In the genomic region with DNA sequence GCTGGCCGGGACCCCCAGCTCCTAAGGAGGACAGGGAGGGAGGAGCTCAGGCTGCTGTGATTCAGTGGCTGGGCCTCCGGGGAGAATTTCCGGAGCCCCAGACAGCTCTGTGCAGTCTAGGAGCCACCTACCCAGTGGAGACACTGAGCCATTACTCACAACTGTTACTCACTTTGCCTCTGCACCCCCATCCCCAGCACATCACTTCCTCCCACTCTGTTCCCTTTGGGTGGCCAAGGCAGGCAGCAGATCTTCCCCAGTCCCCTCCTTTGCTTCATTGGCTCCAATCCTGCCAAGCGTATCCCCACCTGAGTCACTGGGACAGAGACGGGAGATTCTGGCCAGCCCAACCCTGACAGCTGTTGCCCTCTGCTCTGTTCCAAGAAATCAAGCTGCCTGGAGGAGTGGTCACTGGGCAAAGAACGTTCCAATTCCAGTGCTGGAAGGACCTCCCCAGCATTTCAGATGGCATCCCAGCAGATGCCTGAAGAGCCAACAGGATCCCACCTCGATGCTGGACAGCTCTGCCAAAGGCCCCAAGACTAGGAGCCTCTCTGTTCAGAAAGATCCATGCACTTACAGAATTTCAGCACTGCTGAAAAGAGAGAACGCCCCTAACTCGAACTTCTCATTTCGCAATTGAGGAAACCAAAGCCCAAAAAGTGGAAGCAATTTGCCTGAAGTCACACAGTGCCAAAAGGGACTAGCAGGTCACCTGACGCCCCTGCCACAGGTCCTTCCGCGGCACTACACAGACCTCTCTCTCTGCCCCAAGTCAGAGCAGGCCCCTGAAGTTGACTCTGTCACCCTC, we compare ENCODE assay signal across 10 cellular contexts.
DNase-seq lines count a peak whose midpoint lies in the region; ATAC-seq and TF ChIP-seq lines count a peak whose summit lies in the region.
"Had no signal": no experiment of that assay in that cellular context is flagged by ENCODE, and none has a peak within 500 bp of the region (broad histone marks: within the 10 kb centered on the region; RNA-seq: fewer than 3 reads in every experiment).

No MANE protein-coding gene starts in this region.

- peak; percentile 93 for DNase-seq in CD14-positive monocyte (ENCODE audit: low spot score)
- DNase-seq in NT2/D1 (ENCODE audit: low read depth, low spot score), result no peak
- DNase-seq in epithelial cell of proximal tubule (ENCODE audit: low read depth), result peak; percentile 71
- DNase-seq in nephron progenitor cell, result no peak
- no peak for DNase-seq in NCI-H2196 (lab: John Stamatoyannopoulos, UW; ENCODE audit: unreplicated experiment)
- no peak for DNase-seq in SHP77 treated with DMSO at 0.1 percent for 48 hours (lab: John Stamatoyannopoulos, UW)
- DNase-seq: stimulated activated naive B cell treated with anti-CD40 and anti-IgM and Interleukin-4, amounts not matched to agents 10 μg/mL and 1 μg/mL and 100 μg/mL, for 72 hours had no signal

- no peaks in the 10 kb centered on the region for H3K27me3 ChIP-seq in NT2/D1 (ENCODE audit: insufficient read depth, insufficient read length)

- ATAC-seq in GM18868 (IDR thresholded peaks at IDR 0.05; ENCODE audit: unreplicated experiment) (no peak), GM21447 (IDR thresholded peaks at IDR 0.05; ENCODE audit: unreplicated experiment) (no peak)

- H3K9ac ChIP-seq in NT2/D1 (ENCODE audit: insufficient read length, low read depth), result peak overlapping the region; percentile 23

- no peak for TF ChIP-seq CTCF in CD14-positive monocyte (IDR thresholded peaks at IDR 0.05)
- no peak for TF ChIP-seq CTCF in epithelial cell of proximal tubule (conservative IDR thresholded peaks at IDR 0.05; ENCODE audit: low read depth, low read length)
- no peak for TF ChIP-seq CTCF in nephron progenitor cell (IDR thresholded peaks at IDR 0.05)

- peaks cover 6 to 14% (median 10%) of the 10 kb centered on the region in 3 donors for H3K27me3 Mint-ChIP-seq in CD14-positive monocyte (ENCODE audit: low read depth in 3 of 3)
- H3K27me3 Mint-ChIP-seq in nephron progenitor cell (ENCODE audit: low read depth, poor library complexity), result no peaks in the 10 kb centered on the region
- H3K27me3 Mint-ChIP-seq: activated naive CD4-positive, alpha-beta T cell treated with anti-CD3 and anti-CD28 coated beads, Interleukin-2, amount 50 U/mL, for 24 hours had no signal

- peak overlapping the region; percentile 80 to 91 for H3K4me3 Mint-ChIP-seq in CD14-positive monocyte
- H3K4me3 Mint-ChIP-seq in nephron progenitor cell, result no peak overlapping the region
- H3K4me3 Mint-ChIP-seq: activated naive CD4-positive, alpha-beta T cell treated with anti-CD3 and anti-CD28 coated beads, Interleukin-2, amount 50 U/mL, for 24 hours; stimulated activated naive B cell treated with anti-CD40 and anti-IgM and Interleukin-4, amounts not matched to agents 10 μg/mL and 1 μg/mL and 100 μg/mL, for 72 hours had no signal

- H3K4me1 ChIP-seq in NT2/D1 (ENCODE audit: insufficient read depth, insufficient read length), result peaks cover 17% of the 10 kb centered on the region

- H3K4me3 ChIP-seq in NT2/D1 (ENCODE audit: insufficient read length, low read depth) (no peak overlapping the region), epithelial cell of proximal tubule (ENCODE audit: low read depth, low read length) (peak overlapping the region; percentile 35)

- H3K27ac Mint-ChIP-seq in CD14-positive monocyte (peak overlapping the region; percentile 95 to 99 (median 97)), nephron progenitor cell (peak overlapping the region; percentile 67)
- H3K27ac Mint-ChIP-seq: activated naive CD4-positive, alpha-beta T cell treated with anti-CD3 and anti-CD28 coated beads, Interleukin-2, amount 50 U/mL, for 24 hours; stimulated activated naive B cell treated with anti-CD40 and anti-IgM and Interleukin-4, amounts not matched to agents 10 μg/mL and 1 μg/mL and 100 μg/mL, for 72 hours had no signal

- no peaks in the 10 kb centered on the region for H3K9me3 ChIP-seq in NT2/D1 (ENCODE audit: insufficient read depth, low read length)

- peaks cover 0 to 3% (median 0%) of the 10 kb centered on the region in 7 donors for H3K9me3 Mint-ChIP-seq in CD14-positive monocyte
- H3K9me3 Mint-ChIP-seq in nephron progenitor cell, result no peaks in the 10 kb centered on the region
- H3K9me3 Mint-ChIP-seq: activated naive CD4-positive, alpha-beta T cell treated with anti-CD3 and anti-CD28 coated beads, Interleukin-2, amount 50 U/mL, for 24 hours; stimulated activated naive B cell treated with anti-CD40 and anti-IgM and Interleukin-4, amounts not matched to agents 10 μg/mL and 1 μg/mL and 100 μg/mL, for 72 hours had no signal

- no peaks in the 10 kb centered on the region for H3K36me3 ChIP-seq in NT2/D1 (ENCODE audit: insufficient read depth, insufficient read length, low read length)

- intact Hi-C loops in CD14-positive monocyte (cut with micrococcal nuclease), result loop anchor here (5.0 kb wide), 2 partner anchors 32 to 37 kb away; no protein-coding TSS in a partner anchor

- H3K36me3 Mint-ChIP-seq in CD14-positive monocyte (peaks cover 4 to 21% of the 10 kb centered on the region in 2 donors), nephron progenitor cell (ENCODE audit: low read depth) (no peaks in the 10 kb centered on the region)
- H3K36me3 Mint-ChIP-seq: activated naive CD4-positive, alpha-beta T cell treated with anti-CD3 and anti-CD28 coated beads, Interleukin-2, amount 50 U/mL, for 24 hours; stimulated activated naive B cell treated with anti-CD40 and anti-IgM and Interleukin-4, amounts not matched to agents 10 μg/mL and 1 μg/mL and 100 μg/mL, for 72 hours had no signal

- H3K4me1 Mint-ChIP-seq in CD14-positive monocyte (peaks cover 49% of the 10 kb centered on the region), nephron progenitor cell (peaks cover 88% of the 10 kb centered on the region)
- H3K4me1 Mint-ChIP-seq: activated naive CD4-positive, alpha-beta T cell treated with anti-CD3 and anti-CD28 coated beads, Interleukin-2, amount 50 U/mL, for 24 hours had no signal

Comparison
In these comparisons a context has a peak if more than half of its experiments do, and no peak if none do; other contexts are left out.
1. DNase-seq: peak in CD14-positive monocyte (single experiment) and epithelial cell of proximal tubule (single experiment); none in NT2/D1 (single experiment), nephron progenitor cell (single experiment), NCI-H2196 (single experiment) and SHP77 treated with DMSO at 0.1 percent for 48 hours (single experiment).